ENCODE assay signal across 23 cellular contexts in genomic region chr5:83476470-83476817, GRCh38. TPM values are rescaled to one million over a fixed set of nuclear protein-coding genes. Genes with fewer than 3 reads are reported as not detected.
DNase-seq lines count a peak whose midpoint lies in the region; ATAC-seq, FAIRE-seq and TF ChIP-seq lines count a peak whose summit lies in the region.
"Had no signal": no experiment of that assay in that cellular context is flagged by ENCODE, and none has a peak within 500 bp of the region (broad histone marks: within the 10 kb centered on the region; RNA-seq: fewer than 3 reads in every experiment).

No MANE protein-coding gene starts in this region.

- no peak overlapping the region for H2BK15ac ChIP-seq in mesendoderm (replicated peaks; ENCODE audit: low read depth)

- peaks cover 22% of the 10 kb centered on the region for H3K36me3 Mint-ChIP-seq in dendritic cell treated with granulocyte-macrophage colony-stimulating factor and Interleukin-4, amounts not matched to agents 40 ng/mL and 50 ng/mL, for 4 days (ENCODE audit: low read depth)
- no peaks in the 10 kb centered on the region for H3K36me3 Mint-ChIP-seq in CD4-positive, alpha-beta T cell (ENCODE audit: low read depth)
- H3K36me3 Mint-ChIP-seq: memory B cell; stimulated activated memory B cell treated with anti-CD40 and anti-IgM and Interleukin-4, amounts not matched to agents 10 μg/mL and 1 μg/mL and 100 μg/mL, for 72 hours had no signal

- H3K27ac ChIP-seq in SK-N-SH (ENCODE audit: low read depth in 2 of 2, low read length in 1 of 2) (peak overlapping the region; percentile 91 to 93; a peak in 3 of 4 replicates), mesendoderm (ENCODE audit: low read depth, low read length) (peak overlapping the region; percentile 24), tibial artery (peak overlapping the region; percentile 79 to 86)
- no peak overlapping the region for H3K27ac ChIP-seq in CD4-positive, alpha-beta T cell (ENCODE audit: low read depth, low read length)
- H3K27ac ChIP-seq: 22Rv1, C4-2B, ovary had no signal

- POLR2A ChIA-PET in SK-N-SH (lab: Yijun Ruan, JAX) = no interaction called here
- POLR2A ChIA-PET in CD4-positive, alpha-beta T cell (lab: Charles Lee) = no interaction called here

- H3K18ac ChIP-seq in mesendoderm (ENCODE audit: low read length) = peak overlapping the region; percentile 22

- no peak overlapping the region for H3K23ac ChIP-seq in mesendoderm (ENCODE audit: low read length)

- H3K4me3 ChIP-seq in SK-N-SH (ENCODE audit: low read depth in 2 of 2, low read length in 1 of 2) (peak overlapping the region in 1 of 2 experiments; percentile 11; a peak in 1 of 4 replicates), mesendoderm (ENCODE audit: low read length) (no peak overlapping the region), tibial artery (no peak overlapping the region)
- H3K4me3 ChIP-seq: ovary had no signal

- no peak overlapping the region for H3K4ac ChIP-seq in mesendoderm (ENCODE audit: low read depth, low read length)

- no peaks in the 10 kb centered on the region for H3K79me1 ChIP-seq in mesendoderm (ENCODE audit: low read length)

- peaks cover 54% of the 10 kb centered on the region for H3K4me1 Mint-ChIP-seq in dendritic cell treated with granulocyte-macrophage colony-stimulating factor and Interleukin-4, amounts not matched to agents 40 ng/mL and 50 ng/mL, for 4 days (ENCODE audit: low read depth)
- H3K4me1 Mint-ChIP-seq in CD4-positive, alpha-beta T cell (ENCODE audit: low read depth) = peaks cover 36% of the 10 kb centered on the region

- TF ChIP-seq CTCF in SK-N-SH (IDR thresholded peaks at IDR 0.05) (no peak), tibial artery (IDR thresholded peaks at IDR 0.05) (no peak)
- TF ChIP-seq CTCF in CD4-positive, alpha-beta T cell (IDR thresholded peaks at IDR 0.05) = no peak

- peak overlapping the region; percentile 92 for H3K4me2 ChIP-seq in SK-N-SH
- no peak overlapping the region for H3K4me2 ChIP-seq in mesendoderm (ENCODE audit: low read length)

- peaks cover 11% of the 10 kb centered on the region; the same call in 1 of the 2 replicates for H4K20me1 ChIP-seq in SK-N-SH (ENCODE audit: insufficient read depth)

- H3K9me3 ChIP-seq in SK-N-SH (no peaks in the 10 kb centered on the region), tibial artery (no peaks in the 10 kb centered on the region)
- H3K9me3 ChIP-seq in CD4-positive, alpha-beta T cell (ENCODE audit: control insufficient read depth, low read length) = no peaks in the 10 kb centered on the region
- H3K9me3 ChIP-seq: ovary had no signal

- H2BK5ac ChIP-seq in mesendoderm (ENCODE audit: low read length) = peak overlapping the region; percentile 13

- peaks cover 24% of the 10 kb centered on the region for H3F3A ChIP-seq in SK-N-SH (replicated peaks; ENCODE audit: insufficient read depth)

- peak overlapping the region; percentile 9; the same call in 1 of the 2 replicates for H2AFZ ChIP-seq in SK-N-SH (ENCODE audit: low read depth)

- H3K56ac ChIP-seq in mesendoderm (ENCODE audit: low read length) = peak overlapping the region; percentile 51

- H2BK120ac ChIP-seq in mesendoderm (ENCODE audit: low read depth, low read length) = no peak overlapping the region

- H3K9me3 Mint-ChIP-seq in dendritic cell treated with granulocyte-macrophage colony-stimulating factor and Interleukin-4, amounts not matched to agents 40 ng/mL and 50 ng/mL, for 4 days = no peaks in the 10 kb centered on the region
- H3K9me3 Mint-ChIP-seq in CD4-positive, alpha-beta T cell = no peaks in the 10 kb centered on the region
- H3K9me3 Mint-ChIP-seq: activated CD4-positive, alpha-beta T cell treated with anti-CD3 and anti-CD28 coated beads, Interleukin-2, amount 10 ng/mL, durations not matched to agents 24 days and 14 days had no signal

- no peak overlapping the region for H2AK5ac ChIP-seq in mesendoderm (ENCODE audit: low read length)

- H3K36me3 ChIP-seq in SK-N-SH (replicated peaks in 1 of 2; ENCODE audit: control insufficient read depth in 1 of 2, insufficient read depth in 2 of 2, low read length in 1 of 2) (peaks cover 11 to 38% of the 10 kb centered on the region in 2 experiments), mesendoderm (ENCODE audit: control insufficient read depth, insufficient read depth, low read length) (no peaks in the 10 kb centered on the region), tibial artery (no peaks in the 10 kb centered on the region)
- H3K36me3 ChIP-seq: ovary had no signal

- no peak overlapping the region for H4K5ac ChIP-seq in mesendoderm (ENCODE audit: low read length)

- no peak for ATAC-seq in SK-N-SH treated with all-trans-retinoic acid at 6 μM for 48 hours
- no peak for ATAC-seq in CD4-positive, alpha-beta T cell (ENCODE audit: poor library complexity)
- ATAC-seq: stimulated activated memory B cell treated with anti-CD40 and anti-IgM and Interleukin-4, amounts not matched to agents 10 μg/mL and 1 μg/mL and 100 μg/mL, for 72 hours had no signal

- intact Hi-C loops in dendritic cell treated with granulocyte-macrophage colony-stimulating factor and Interleukin-4, amounts not matched to agents 40 ng/mL and 50 ng/mL, for 4 days (cut with micrococcal nuclease) = loop anchor here (10.0 kb wide), 1 partner anchor 1202 kb away; the partner anchor contains the start of gene RPS23
- intact Hi-C loops in tibial artery (cut with DNase I; ENCODE audit: low total_unique reads) = loop anchor here (10.0 kb wide), 1 partner anchor 1162 kb away; no protein-coding TSS in a partner anchor
- intact Hi-C loops in CD4-positive, alpha-beta T cell (cut with DNase I, micrococcal nuclease) = no loop called here

- H3K4me1 ChIP-seq in SK-N-SH (ENCODE audit: control insufficient read depth in 1 of 2, insufficient read depth in 2 of 2, low read depth in 1 of 2, low read length in 1 of 2) = peaks cover 4 to 8% of the 10 kb centered on the region in 2 experiments; a peak in 2 of 4 replicates
- peaks cover 10% of the 10 kb centered on the region for H3K4me1 ChIP-seq in mesendoderm (ENCODE audit: control insufficient read depth, low read depth, low read length)
- H3K4me1 ChIP-seq in tibial artery = peaks cover 0 to 27% (median 11%) of the 10 kb centered on the region in 4 donors

- H3K9me2 ChIP-seq in SK-N-SH = no peaks in the 10 kb centered on the region

- no peak for TF ChIP-seq EP300 in SK-N-SH (IDR thresholded peaks at IDR 0.05; ENCODE audit: borderline replicate concordance in 1 of 2, low read depth in 1 of 2, low read length in 1 of 2)

- peak overlapping the region; percentile 56 for H4K8ac ChIP-seq in mesendoderm (ENCODE audit: low read depth, low read length)

- H3K27me3 Mint-ChIP-seq in dendritic cell treated with granulocyte-macrophage colony-stimulating factor and Interleukin-4, amounts not matched to agents 40 ng/mL and 50 ng/mL, for 4 days = peaks cover 9% of the 10 kb centered on the region
- H3K27me3 Mint-ChIP-seq in CD4-positive, alpha-beta T cell = peaks cover 88% of the 10 kb centered on the region

- DNase-seq in SK-N-SH (no peak), mesendoderm (no peak), tibial artery (no peak), NCI-H82 (lab: John Stamatoyannopoulos, UW) (no peak), frontal cortex (ENCODE audit: low spot score in 2 of 2) (no peak)
- DNase-seq in CD4-positive, alpha-beta T cell = no peak
- DNase-seq: activated CD4-positive, alpha-beta T cell treated with anti-CD3 and anti-CD28 coated beads, Interleukin-2, amount 10 ng/mL, durations not matched to agents 24 days and 14 days; activated naive CD4-positive, alpha-beta T cell treated with anti-CD3 and anti-CD28 coated beads, Interleukin-2, amount 50 U/mL, for 16 hours; effector memory CD4-positive, alpha-beta T cell; foreskin melanocyte; MV-4-11; NCI-H2029; NCI-H524 treated with DMSO at 0.1 percent for 48 hours; OCI-M1; ovary; trophoblast cell had no signal

- TF ChIP-seq RAD21 in SK-N-SH (IDR thresholded peaks at IDR 0.05; ENCODE audit: low read length) = no peak

- H3K27ac Mint-ChIP-seq in dendritic cell treated with granulocyte-macrophage colony-stimulating factor and Interleukin-4, amounts not matched to agents 40 ng/mL and 50 ng/mL, for 4 days = peak overlapping the region; percentile 35
- no peak overlapping the region for H3K27ac Mint-ChIP-seq in CD4-positive, alpha-beta T cell
- H3K27ac Mint-ChIP-seq: activated CD4-positive, alpha-beta T cell treated with anti-CD3 and anti-CD28 coated beads, Interleukin-2, amount 10 ng/mL, durations not matched to agents 24 days and 14 days; memory B cell; stimulated activated memory B cell treated with anti-CD40 and anti-IgM and Interleukin-4, amounts not matched to agents 10 μg/mL and 1 μg/mL and 100 μg/mL, for 72 hours had no signal

- H3K4me3 Mint-ChIP-seq in dendritic cell treated with granulocyte-macrophage colony-stimulating factor and Interleukin-4, amounts not matched to agents 40 ng/mL and 50 ng/mL, for 4 days = no peak overlapping the region
- no peak overlapping the region for H3K4me3 Mint-ChIP-seq in CD4-positive, alpha-beta T cell
- H3K4me3 Mint-ChIP-seq: activated CD4-positive, alpha-beta T cell treated with anti-CD3 and anti-CD28 coated beads, Interleukin-2, amount 10 ng/mL, durations not matched to agents 24 days and 14 days; memory B cell; stimulated activated memory B cell treated with anti-CD40 and anti-IgM and Interleukin-4, amounts not matched to agents 10 μg/mL and 1 μg/mL and 100 μg/mL, for 72 hours had no signal

- FAIRE-seq in frontal cortex (lab: Jason Lieb, UNC) = no peak
- FAIRE-seq: bronchial epithelial cell had no signal

- H3K9ac ChIP-seq in SK-N-SH (peak overlapping the region; percentile 93; the same call in 1 of the 2 replicates), mesendoderm (ENCODE audit: low read length) (peak overlapping the region; percentile 39)

- CTCF ChIA-PET in SK-N-SH (lab: Yijun Ruan, JAX) = interaction anchor here (2.3 kb wide), 1 partner anchor 1124 kb away, joined by 5 read pairs; no protein-coding TSS in a partner anchor
- CTCF ChIA-PET in CD4-positive, alpha-beta T cell (lab: Charles Lee) = no interaction called here

- peaks cover 82% of the 10 kb centered on the region for H3K79me2 ChIP-seq in SK-N-SH (ENCODE audit: insufficient read depth)
- H3K79me2 ChIP-seq in mesendoderm (ENCODE audit: control insufficient read depth, insufficient read depth, low read length) = peaks cover 31% of the 10 kb centered on the region

- H3K27me3 ChIP-seq in SK-N-SH (ENCODE audit: insufficient read depth) = no peaks in the 10 kb centered on the region
- no peaks in the 10 kb centered on the region for H3K27me3 ChIP-seq in mesendoderm (ENCODE audit: insufficient read depth, low read length, poor library complexity)
- H3K27me3 ChIP-seq in tibial artery = no peaks in the 10 kb centered on the region
- peaks cover 67% of the 10 kb centered on the region for H3K27me3 ChIP-seq in CD4-positive, alpha-beta T cell (ENCODE audit: control insufficient read depth, insufficient read depth, low read length)
- H3K27me3 ChIP-seq: ovary had no signal

- 90% methylated on average over 1 of the region's 1 CpG for WGBS in SK-N-SH (ENCODE audit: low lambda C conversion rate)
- WGBS in mesendoderm (ENCODE audit: extremely low coverage, insufficient coverage, low lambda C conversion rate) = no CpG with 5 or more reads among the region's 1 CpG

RNA-seq across cellular contexts. Expression of gene VCAN, which starts 4.9 kb away (rescaled TPM):
- polyA plus RNA-seq in SK-N-SH (2012; rRNA removed) = 142 and 147 TPM in 2 replicates
- 128 and 146 TPM in 2 replicates for polyA plus RNA-seq in SK-N-SH (2012; cell fraction: cytosol; rRNA removed)
- 105 and 212 TPM in 2 replicates for polyA plus RNA-seq in SK-N-SH (2012; cell fraction: nucleus; rRNA removed)
- polyA plus RNA-seq in mesendoderm (2013, experiment 1 of 2) = 115 TPM
- 116 TPM for polyA plus RNA-seq in mesendoderm (2013, experiment 2 of 2)
- 269 TPM for total RNA-seq in frontal cortex
- total RNA-seq in CD4-positive, alpha-beta T cell = 1 to 10 TPM; 6.4 to 7.1 TPM
- total RNA-seq: activated CD4-positive, alpha-beta T cell treated with anti-CD3 and anti-CD28 coated beads, Interleukin-2, amount 10 ng/mL, durations not matched to agents 24 days and 14 days had no signal

Comparison
In these comparisons a context has a peak if more than half of its experiments do, and no peak if none do; other contexts are left out.
1. RNA of gene VCAN, which starts 4.9 kb away (total RNA-seq): 269 TPM in frontal cortex (single experiment); 6.4 to 7.1 TPM in CD4-positive, alpha-beta T cell; every median in the first group is over 10 times any median in the second.
2. intact Hi-C loops: an anchor here in dendritic cell treated with granulocyte-macrophage colony-stimulating factor and Interleukin-4, amounts not matched to agents 40 ng/mL and 50 ng/mL, for 4 days (10.0 kb wide) and tibial artery (10.0 kb wide); none called in CD4-positive, alpha-beta T cell.